9 cellular contexts compared by ENCODE assay signal in genomic region chr16:89004209-89004831, GRCh38. TPM values are rescaled to one million over a fixed set of nuclear protein-coding genes. Genes with fewer than 3 reads are reported as not detected.
A peak's percentile ranks its signal among the peaks of the same experiment; 100 is the strongest.
DNase-seq lines count a peak whose midpoint lies in the region; TF ChIP-seq lines count a peak whose summit lies in the region.
"Had no signal": no experiment of that assay in that cellular context is flagged by ENCODE, and none has a peak within 500 bp of the region (broad histone marks: within the 10 kb centered on the region; RNA-seq: fewer than 3 reads in every experiment).

No MANE protein-coding gene starts in this region.

- H3K4me3 Mint-ChIP-seq in endothelial cell (ENCODE audit: unreplicated experiment) = no peak overlapping the region

- no peak overlapping the region for H3K27ac Mint-ChIP-seq in endothelial cell (ENCODE audit: unreplicated experiment)

- DNase-seq in GDM1 (lab: John Stamatoyannopoulos, UW) (peak; percentile 87), NCI-H146 treated with DMSO at 0.1 percent for 48 hours (lab: John Stamatoyannopoulos, UW; ENCODE audit: unreplicated experiment) (peak; percentile 10), endothelial cell (ENCODE audit: low spot score) (peak; percentile 40), posterior cingulate gyrus (peak in 6 of 10 donors; percentile 33 to 89 (median 66)), NCI-H2029 (lab: John Stamatoyannopoulos, UW) (no peak), coronary artery (ENCODE audit: low spot score) (no peak), 8988T (no peak), SIG-M5 (lab: John Stamatoyannopoulos, UW) (no peak)
- DNase-seq: activated CD4-positive, alpha-beta T cell treated with anti-CD3 and anti-CD28 coated beads, Interleukin-2, amount 50 U/mL, for 1 hour had no signal

- intact Hi-C loops in posterior cingulate gyrus (cut with DNase I) = no loop called here

- peaks cover under 1% of the 10 kb centered on the region for H3K36me3 Mint-ChIP-seq in endothelial cell (ENCODE audit: low read depth, unreplicated experiment)

- H3K4me1 Mint-ChIP-seq in endothelial cell (ENCODE audit: unreplicated experiment) = peaks cover 4% of the 10 kb centered on the region

- no peaks in the 10 kb centered on the region for H3K9me3 Mint-ChIP-seq in endothelial cell (ENCODE audit: unreplicated experiment)

- H3K27me3 Mint-ChIP-seq in endothelial cell (ENCODE audit: unreplicated experiment) = peaks cover 20% of the 10 kb centered on the region

- H3K4me3 ChIP-seq in coronary artery = no peak overlapping the region

- no peak overlapping the region for H3K27ac ChIP-seq in coronary artery

- TF ChIP-seq CTCF in endothelial cell (IDR thresholded peaks at IDR 0.05; ENCODE audit: unreplicated experiment) (no peak), coronary artery (IDR thresholded peaks at IDR 0.05) (no peak)

RNA-seq across cellular contexts. Expression of gene CBFA2T3, which starts 27.3 kb away (rescaled TPM):
- 1.6 TPM for total RNA-seq in endothelial cell (ENCODE audit: unreplicated experiment)

Comparison
In these comparisons a context has a peak if more than half of its experiments do, and no peak if none do; other contexts are left out.
1. DNase-seq: peak in GDM1 (single experiment), NCI-H146 treated with DMSO at 0.1 percent for 48 hours (single experiment), endothelial cell (single experiment) and posterior cingulate gyrus (6 of 10); none in NCI-H2029 (single experiment), coronary artery (single experiment), 8988T (single experiment) and SIG-M5 (single experiment).